Comparison of ENCODE assay signal across 41 cellular contexts in genomic region chr21:32260130-32260529, GRCh38. TPM values are rescaled to one million over a fixed set of nuclear protein-coding genes. Genes with fewer than 3 reads are reported as not detected.
"Had no signal": no experiment of that assay in that cellular context is flagged by ENCODE, and none has a peak within 500 bp of the region (broad histone marks: within the 10 kb centered on the region; RNA-seq: fewer than 3 reads in every experiment).

No MANE protein-coding gene starts in this region.

- H3K27me3 ChIP-seq: adrenal gland, ascending aorta, body of pancreas, brain microvascular endothelial cell, breast epithelium, cardiac muscle cell had no signal

- FAIRE-seq: astrocyte, bronchial epithelial cell, colon had no signal

- H3K27ac ChIP-seq: adrenal gland, ascending aorta, body of pancreas, brain microvascular endothelial cell, breast epithelium, cardiac muscle cell had no signal

- H3K9me3 Mint-ChIP-seq: activated naive CD4-positive, alpha-beta T cell treated with anti-CD3 and anti-CD28 coated beads for 36 hours; activated naive CD4-positive, alpha-beta T cell treated with anti-CD3 and anti-CD28 coated beads, Interleukin-2, amount 10 ng/mL, durations not matched to agents 7 days and 5 days; activated naive CD4-positive, alpha-beta T cell treated with anti-CD3 and anti-CD28 coated beads, Interleukin-2, amount 50 U/mL, for 24 hours; activated naive CD4-positive, alpha-beta T cell treated with anti-CD3 and anti-CD28 coated beads, Interleukin-2, amount 50 U/mL, for 72 hours; activated naive CD8-positive, alpha-beta T cell treated with anti-CD3 and anti-CD28 coated beads for 36 hours; activated naive CD8-positive, alpha-beta T cell treated with anti-CD3 and anti-CD28 coated beads, Interleukin-2, amount 10 ng/mL, durations not matched to agents 7 days and 5 days; activated naive CD8-positive, alpha-beta T cell treated with anti-CD3 and anti-CD28 coated beads, Interleukin-2, amount 50 U/mL, for 24 hours; activated T-cell treated with anti-CD3 and anti-CD28 coated beads, Interleukin-2, amount 50 U/mL, for 4 hours; activated T-cell treated with anti-CD3 and anti-CD28 coated beads, Interleukin-2, amount 50 U/mL, for 72 hours; activated T-helper 1 cell treated with anti-CD3 and anti-CD28 coated beads, Interleukin-12 subunit alpha, Interleukin-12 subunit beta, Interleukin-2, Interleukin-4 antibody, amounts not matched to agents 30 ng/mL and 10 ng/mL and 1 ng/mL, durations not matched to agents 14 hours and 24 hours and 36 hours; activated T-helper 17 cell treated with anti-CD3 and anti-CD28 coated beads, Interleukin-2, amount 50 U/mL, for 72 hours; activated T-helper 2 cell treated with anti-CD3 and anti-CD28 coated beads, Interferon-gamma antibody, Interleukin-2, Interleukin-4, amounts not matched to agents 10 μg/mL and 5 μg/mL and 100 μg/mL, durations not matched to agents 14 hours and 24 hours and 36 hours; brain; central memory CD8-positive, alpha-beta T cell had no signal

- H3K27me3 Mint-ChIP-seq: activated naive CD8-positive, alpha-beta T cell treated with anti-CD3 and anti-CD28 coated beads, Interleukin-2, amount 10 ng/mL, durations not matched to agents 7 days and 5 days had no signal

- H3K36me3 ChIP-seq: adrenal gland, ascending aorta, brain microvascular endothelial cell, breast epithelium, cardiac muscle cell had no signal

- H3K9me3 ChIP-seq: adrenal gland, ascending aorta, body of pancreas, breast epithelium had no signal

- H3K4me1 ChIP-seq: breast epithelium had no signal

- H3K27ac Mint-ChIP-seq: activated naive CD4-positive, alpha-beta T cell treated with anti-CD3 and anti-CD28 coated beads for 36 hours; activated naive CD4-positive, alpha-beta T cell treated with anti-CD3 and anti-CD28 coated beads, Interleukin-2, amount 10 ng/mL, durations not matched to agents 7 days and 5 days; activated naive CD4-positive, alpha-beta T cell treated with anti-CD3 and anti-CD28 coated beads, Interleukin-2, amount 50 U/mL, for 24 hours; activated naive CD4-positive, alpha-beta T cell treated with anti-CD3 and anti-CD28 coated beads, Interleukin-2, amount 50 U/mL, for 72 hours; activated naive CD8-positive, alpha-beta T cell; activated naive CD8-positive, alpha-beta T cell treated with anti-CD3 and anti-CD28 coated beads for 36 hours; activated naive CD8-positive, alpha-beta T cell treated with anti-CD3 and anti-CD28 coated beads, Interleukin-2, amount 10 ng/mL, durations not matched to agents 7 days and 5 days; activated naive CD8-positive, alpha-beta T cell treated with anti-CD3 and anti-CD28 coated beads, Interleukin-2, amount 50 U/mL, for 24 hours; activated T-cell treated with anti-CD3 and anti-CD28 coated beads, Interleukin-2, amount 50 U/mL, for 72 hours; activated T-helper 1 cell treated with anti-CD3 and anti-CD28 coated beads, Interleukin-12 subunit alpha, Interleukin-12 subunit beta, Interleukin-2, Interleukin-4 antibody, amounts not matched to agents 30 ng/mL and 10 ng/mL and 1 ng/mL, durations not matched to agents 14 hours and 24 hours and 36 hours; activated T-helper 17 cell treated with anti-CD3 and anti-CD28 coated beads, Interleukin-2, amount 50 U/mL, for 72 hours; activated T-helper 2 cell treated with anti-CD3 and anti-CD28 coated beads, Interferon-gamma antibody, Interleukin-2, Interleukin-4, amounts not matched to agents 10 μg/mL and 5 μg/mL and 100 μg/mL, durations not matched to agents 14 hours and 24 hours and 36 hours; brain had no signal

- H3K36me3 Mint-ChIP-seq: activated naive CD4-positive, alpha-beta T cell treated with anti-CD3 and anti-CD28 coated beads, Interleukin-2, amount 10 ng/mL, durations not matched to agents 7 days and 5 days; activated naive CD4-positive, alpha-beta T cell treated with anti-CD3 and anti-CD28 coated beads, Interleukin-2, amount 50 U/mL, for 24 hours; activated naive CD4-positive, alpha-beta T cell treated with anti-CD3 and anti-CD28 coated beads, Interleukin-2, amount 50 U/mL, for 72 hours; activated naive CD8-positive, alpha-beta T cell; activated naive CD8-positive, alpha-beta T cell treated with anti-CD3 and anti-CD28 coated beads for 36 hours; activated naive CD8-positive, alpha-beta T cell treated with anti-CD3 and anti-CD28 coated beads, Interleukin-2, amount 10 ng/mL, durations not matched to agents 7 days and 5 days; brain had no signal

- DNase-seq: activated effector memory CD4-positive, alpha-beta T cell treated with anti-CD3 and anti-CD28 coated beads, Interleukin-2, amount 50 U/mL, for 16 hours; activated effector memory CD4-positive, alpha-beta T cell treated with Interleukin-2 at 50 U/mL for 16 hours; activated gamma-delta T cell; activated gamma-delta T cell treated with Interleukin-2 at 50 U/mL for 16 hours; activated naive CD4-positive, alpha-beta T cell; activated naive CD4-positive, alpha-beta T cell treated with anti-CD3 and anti-CD28 coated beads for 36 hours; activated naive CD4-positive, alpha-beta T cell treated with anti-CD3 and anti-CD28 coated beads, Interleukin-2, amount 10 ng/mL, durations not matched to agents 7 days and 5 days; activated naive CD4-positive, alpha-beta T cell treated with anti-CD3 and anti-CD28 coated beads, Interleukin-2, amount 50 U/mL, for 16 hours; activated naive CD4-positive, alpha-beta T cell treated with Interleukin-2 at 50 U/mL for 16 hours; activated naive CD8-positive, alpha-beta T cell treated with anti-CD3 and anti-CD28 coated beads for 36 hours; activated naive CD8-positive, alpha-beta T cell treated with anti-CD3 and anti-CD28 coated beads, Interleukin-2, amount 10 ng/mL, durations not matched to agents 7 days and 5 days; activated naive CD8-positive, alpha-beta T cell treated with anti-CD3 and anti-CD28 coated beads, Interleukin-2, amount 50 U/mL, for 24 hours; activated T-cell treated with anti-CD3 and anti-CD28 coated beads, Interleukin-2, amount 50 U/mL, for 4 hours; activated T-cell treated with anti-CD3 and anti-CD28 coated beads, Interleukin-2, amount 50 U/mL, for 48 hours; activated T-cell treated with anti-CD3 and anti-CD28 coated beads, Interleukin-2, amount 50 U/mL, for 72 hours; amniotic stem cell; amygdala; anterior cingulate cortex; aorta; body of pancreas; brain microvascular endothelial cell; caudate nucleus; central memory CD4-positive, alpha-beta T cell; cerebellar nuclear complex had no signal

- H3K4me1 Mint-ChIP-seq: activated naive CD4-positive, alpha-beta T cell treated with anti-CD3 and anti-CD28 coated beads, Interleukin-2, amount 10 ng/mL, durations not matched to agents 7 days and 5 days; activated naive CD4-positive, alpha-beta T cell treated with anti-CD3 and anti-CD28 coated beads, Interleukin-2, amount 50 U/mL, for 24 hours; activated naive CD8-positive, alpha-beta T cell treated with anti-CD3 and anti-CD28 coated beads for 36 hours; activated naive CD8-positive, alpha-beta T cell treated with anti-CD3 and anti-CD28 coated beads, Interleukin-2, amount 10 ng/mL, durations not matched to agents 7 days and 5 days; activated naive CD8-positive, alpha-beta T cell treated with anti-CD3 and anti-CD28 coated beads, Interleukin-2, amount 50 U/mL, for 24 hours; central memory CD8-positive, alpha-beta T cell had no signal

- ATAC-seq: activated naive CD4-positive, alpha-beta T cell treated with anti-CD3 and anti-CD28 coated beads, Interleukin-2, amount 50 U/mL, for 72 hours; activated naive CD8-positive, alpha-beta T cell treated with anti-CD3 and anti-CD28 coated beads, Interleukin-2, amount 50 U/mL, for 24 hours; activated T-cell treated with anti-CD3 and anti-CD28 coated beads, Interleukin-2, amount 50 U/mL, for 4 hours; activated T-cell treated with anti-CD3 and anti-CD28 coated beads, Interleukin-2, amount 50 U/mL, for 72 hours; activated T-helper 17 cell treated with anti-CD3 and anti-CD28 coated beads, Interleukin-2, amount 50 U/mL, for 72 hours; body of pancreas had no signal

- H3K4me3 ChIP-seq: adrenal gland, ascending aorta, body of pancreas, breast epithelium, cardiac muscle cell had no signal

- H3K4me3 Mint-ChIP-seq: activated naive CD4-positive, alpha-beta T cell treated with anti-CD3 and anti-CD28 coated beads for 36 hours; activated naive CD4-positive, alpha-beta T cell treated with anti-CD3 and anti-CD28 coated beads, Interleukin-2, amount 10 ng/mL, durations not matched to agents 7 days and 5 days; activated naive CD4-positive, alpha-beta T cell treated with anti-CD3 and anti-CD28 coated beads, Interleukin-2, amount 50 U/mL, for 24 hours; activated naive CD8-positive, alpha-beta T cell; activated naive CD8-positive, alpha-beta T cell treated with anti-CD3 and anti-CD28 coated beads for 36 hours; activated naive CD8-positive, alpha-beta T cell treated with anti-CD3 and anti-CD28 coated beads, Interleukin-2, amount 10 ng/mL, durations not matched to agents 7 days and 5 days; activated naive CD8-positive, alpha-beta T cell treated with anti-CD3 and anti-CD28 coated beads, Interleukin-2, amount 50 U/mL, for 24 hours; activated T-cell treated with anti-CD3 and anti-CD28 coated beads, Interleukin-2, amount 50 U/mL, for 4 hours; activated T-cell treated with anti-CD3 and anti-CD28 coated beads, Interleukin-2, amount 50 U/mL, for 72 hours; activated T-helper 1 cell treated with anti-CD3 and anti-CD28 coated beads, Interleukin-12 subunit alpha, Interleukin-12 subunit beta, Interleukin-2, Interleukin-4 antibody, amounts not matched to agents 30 ng/mL and 10 ng/mL and 1 ng/mL, durations not matched to agents 14 hours and 24 hours and 36 hours; activated T-helper 17 cell treated with anti-CD3 and anti-CD28 coated beads, Interleukin-2, amount 50 U/mL, for 72 hours; brain; central memory CD8-positive, alpha-beta T cell had no signal

RNA-seq across cellular contexts. Expression of gene MRAP, which starts 38.5 kb away (rescaled TPM):
- total RNA-seq: activated naive CD4-positive, alpha-beta T cell treated with anti-CD3 and anti-CD28 coated beads for 36 hours; activated naive CD4-positive, alpha-beta T cell treated with anti-CD3 and anti-CD28 coated beads, Interleukin-2, amount 50 U/mL, for 72 hours; activated naive CD8-positive, alpha-beta T cell treated with anti-CD3 and anti-CD28 coated beads for 36 hours; activated naive CD8-positive, alpha-beta T cell treated with anti-CD3 and anti-CD28 coated beads, Interleukin-2, amount 10 ng/mL, durations not matched to agents 7 days and 5 days; activated T-cell treated with anti-CD3 and anti-CD28 coated beads, Interleukin-2, amount 50 U/mL, for 4 hours; activated T-cell treated with anti-CD3 and anti-CD28 coated beads, Interleukin-2, amount 50 U/mL, for 72 hours; activated T-helper 1 cell treated with anti-CD3 and anti-CD28 coated beads, Interleukin-12 subunit alpha, Interleukin-12 subunit beta, Interleukin-2, Interleukin-4 antibody, amounts not matched to agents 30 ng/mL and 10 ng/mL and 1 ng/mL, durations not matched to agents 14 hours and 24 hours and 36 hours; activated T-helper 17 cell treated with anti-CD3 and anti-CD28 coated beads, Interleukin-2, amount 50 U/mL, for 72 hours; activated T-helper 2 cell treated with anti-CD3 and anti-CD28 coated beads, Interferon-gamma antibody, Interleukin-2, Interleukin-4, amounts not matched to agents 10 μg/mL and 5 μg/mL and 100 μg/mL, durations not matched to agents 14 hours and 24 hours and 36 hours; ascending aorta; astrocyte; bronchial epithelial cell; cardiac muscle cell; cardiac septum; chondrocyte had no signal
- polyA plus RNA-seq: cardiac muscle cell had no signal
